In the genomic region with DNA sequence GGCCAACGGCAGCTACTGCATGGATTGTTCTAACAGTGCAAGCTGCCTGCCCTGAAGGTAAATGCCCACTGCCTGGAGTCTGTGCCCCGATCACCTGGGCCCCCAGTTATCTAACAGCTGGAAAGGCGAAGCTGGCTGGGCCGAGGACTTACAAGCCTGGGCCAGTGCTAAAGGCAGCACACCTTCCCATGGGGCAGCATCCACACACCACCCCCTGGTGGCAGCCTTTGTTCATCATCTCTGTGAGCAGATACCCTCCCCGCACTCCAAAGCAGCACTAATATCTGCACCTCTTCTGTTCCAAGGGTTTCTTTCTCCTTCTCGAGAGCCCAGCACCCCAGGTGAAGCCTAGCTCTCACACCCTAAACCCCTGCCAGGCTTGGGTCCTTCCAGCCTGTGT, we compare ENCODE assay signal across 8 cellular contexts. TPM values are rescaled to one million over a fixed set of nuclear protein-coding genes. Genes with fewer than 3 reads are reported as not detected.
DNase-seq lines count a peak whose midpoint lies in the region; ATAC-seq and TF ChIP-seq lines count a peak whose summit lies in the region.

No MANE protein-coding gene starts in this region.

- H2BK15ac ChIP-seq in IMR-90 (ENCODE audit: low read depth, low read length): no peak overlapping the region

- H2AK9ac ChIP-seq in IMR-90 (replicated peaks; ENCODE audit: low read depth, low read length, poor library complexity): no peak overlapping the region

- 79% methylated on average over 5 of the region's 6 CpGs; no CpG with 5 or more reads in 1 of the 2 experiments for WGBS in IMR-90 (ENCODE audit: extremely low coverage in 2 of 2, insufficient read length in 1 of 2), 2 experiments

- no peak overlapping the region for H3K56ac ChIP-seq in IMR-90 (ENCODE audit: extremely low read depth, insufficient read depth, low read length)

- H3K79me2 ChIP-seq in parathyroid adenoma: no peaks in the 10 kb centered on the region

- no TSS peak for BruUV-seq in IMR-90 (replicated peaks; lab: Mats Ljungman, UMichigan)

- no peak overlapping the region for H2BK120ac ChIP-seq in IMR-90 (ENCODE audit: low read depth, low read length)

- H4K20me1 ChIP-seq in IMR-90 (ENCODE audit: insufficient read depth, low read length): no peaks in the 10 kb centered on the region

- H4K8ac ChIP-seq in IMR-90 (ENCODE audit: low read depth in 2 of 2, low read length in 2 of 2): no peak overlapping the region

- H3K4ac ChIP-seq in IMR-90 (ENCODE audit: low read depth, low read length): no peak overlapping the region

- no peak overlapping the region for H3K14ac ChIP-seq in IMR-90 (replicated peaks; ENCODE audit: low read depth, low read length)

- H4K91ac ChIP-seq in IMR-90 (ENCODE audit: insufficient read depth, low read depth, low read length): no peak overlapping the region

- no peak overlapping the region for H3K18ac ChIP-seq in IMR-90 (ENCODE audit: low read depth, low read length)

- CTCF ChIA-PET in IMR-90 (lab: Yijun Ruan, JAX): interaction anchor here (0.6 to 0.9 kb wide), 2 partner anchors 50 to 864 kb away, joined by 3 to 4 read pairs; no protein-coding TSS in a partner anchor

- no peak for TF ChIP-seq RAD21 in IMR-90 (IDR thresholded peaks at IDR 0.05; ENCODE audit: low read length)

- H3K4me1 ChIP-seq in IMR-90 (ENCODE audit: control insufficient read depth, insufficient read depth, low read length) (peaks cover 7% of the 10 kb centered on the region; the same call in 1 of the 2 replicates), parathyroid adenoma (no peaks in the 10 kb centered on the region)

- DNase-seq in DMS114 treated with DMSO at 0.1 percent for 48 hours (lab: John Stamatoyannopoulos, UW; ENCODE audit: unreplicated experiment) (peak; percentile 12), IMR-90 (no peak), SKM-1 (lab: John Stamatoyannopoulos, UW; ENCODE audit: unreplicated experiment) (peak; percentile 47), epithelial cell of esophagus (ENCODE audit: low read depth) (peak; percentile 72), LoVo (ENCODE audit: low spot score) (no peak), T1000 (lab: John Stamatoyannopoulos, UW) (no peak)

- in situ Hi-C loops in IMR-90 (cut with MboI; ENCODE audit: low sequenced_read_pairs): no loop called here

- no peaks in the 10 kb centered on the region for H3K79me1 ChIP-seq in IMR-90 (ENCODE audit: low read depth in 1 of 2, low read length in 2 of 2)

- H2BK20ac ChIP-seq in IMR-90 (ENCODE audit: low read depth, low read length): no peak overlapping the region

- H2AK5ac ChIP-seq in IMR-90 (ENCODE audit: low read depth, low read length): no peak overlapping the region

- TF ChIP-seq CTCF in IMR-90 (conservative IDR thresholded peaks at IDR 0.05; ENCODE audit: low read depth, low read length): no peak
- peak; percentile 74 for TF ChIP-seq CTCF in epithelial cell of esophagus (IDR thresholded peaks at IDR 0.05; ENCODE audit: insufficient read depth, low read depth, low read length, missing control alignments)
- peak; percentile 36 for TF ChIP-seq CTCF in parathyroid adenoma (IDR thresholded peaks at IDR 0.05)

- H3K23ac ChIP-seq in IMR-90 (ENCODE audit: low read depth, low read length): no peak overlapping the region

- H3K4me2 ChIP-seq in IMR-90 (ENCODE audit: low read depth, low read length) (no peak overlapping the region), parathyroid adenoma (ENCODE audit: low read length) (no peak overlapping the region)

- H3K9me3 ChIP-seq in IMR-90 (ENCODE audit: control insufficient read depth, insufficient read depth, low read length) (no peaks in the 10 kb centered on the region), parathyroid adenoma (ENCODE audit: control insufficient read depth, low read length) (no peaks in the 10 kb centered on the region)

- H3K9me1 ChIP-seq in IMR-90 (ENCODE audit: insufficient read depth, low read length): no peaks in the 10 kb centered on the region

- POLR2A ChIA-PET in IMR-90 (lab: Charles Lee; ENCODE audit: unreplicated experiment): no interaction called here

- no peaks in the 10 kb centered on the region for H3K36me3 ChIP-seq in IMR-90 (ENCODE audit: control insufficient read depth, insufficient read depth, low read length)
- no peaks in the 10 kb centered on the region for H3K36me3 ChIP-seq in parathyroid adenoma (ENCODE audit: control insufficient read depth, insufficient read depth, low read length)

- no peak overlapping the region for H2AFZ ChIP-seq in IMR-90 (replicated peaks; ENCODE audit: low read length, poor library complexity)
- H2AFZ ChIP-seq in parathyroid adenoma: no peak overlapping the region

- no peak overlapping the region for H3K4me3 ChIP-seq in IMR-90 (ENCODE audit: insufficient read depth, low read depth, low read length)
- no peak overlapping the region for H3K4me3 ChIP-seq in epithelial cell of esophagus (ENCODE audit: low read length)
- no peak overlapping the region for H3K4me3 ChIP-seq in parathyroid adenoma (ENCODE audit: low read depth, low read length)

- TF ChIP-seq POLR2A in IMR-90 (IDR thresholded peaks at IDR 0.05; ENCODE audit: low read depth, low read length): no peak

- ATAC-seq in GM19397 (IDR thresholded peaks at IDR 0.05; ENCODE audit: unreplicated experiment) (peak; percentile 44), IMR-90 (ENCODE audit: low read depth) (peak; percentile 56)

- H4K5ac ChIP-seq in IMR-90 (ENCODE audit: low read depth, low read length): no peak overlapping the region

- dilution Hi-C loops in IMR-90 (cut with HindIII; ENCODE audit: low sequenced_read_pairs, unreplicated experiment): no loop called here

- no peak overlapping the region for H2BK5ac ChIP-seq in IMR-90 (ENCODE audit: low read depth, low read length, poor library complexity, severe bottlenecking)

- H3K9ac ChIP-seq in IMR-90 (ENCODE audit: low read depth, low read length) (no peak overlapping the region), parathyroid adenoma (no peak overlapping the region)

- intact Hi-C loops in IMR-90 (cut with micrococcal nuclease): loop anchor here (10.0 kb wide), 1 partner anchor 309 kb away; no protein-coding TSS in a partner anchor

- H3K27me3 ChIP-seq in IMR-90 (ENCODE audit: control insufficient read depth, insufficient read depth, low read length) (no peaks in the 10 kb centered on the region), parathyroid adenoma (ENCODE audit: control insufficient read depth, insufficient read depth, low read length) (no peaks in the 10 kb centered on the region)

- no peak overlapping the region for H3K27ac ChIP-seq in IMR-90 (ENCODE audit: insufficient read depth, low read length)
- H3K27ac ChIP-seq in parathyroid adenoma: no peak overlapping the region

TF ChIP-seq in IMR-90, 13 proteins besides CTCF, POLR2A, EP300 and RAD21:
- TF ChIP-seq CHD1 (IDR thresholded peaks at IDR 0.05; ENCODE audit: low read depth, low read length): no peak
- TF ChIP-seq, protein P1, sequence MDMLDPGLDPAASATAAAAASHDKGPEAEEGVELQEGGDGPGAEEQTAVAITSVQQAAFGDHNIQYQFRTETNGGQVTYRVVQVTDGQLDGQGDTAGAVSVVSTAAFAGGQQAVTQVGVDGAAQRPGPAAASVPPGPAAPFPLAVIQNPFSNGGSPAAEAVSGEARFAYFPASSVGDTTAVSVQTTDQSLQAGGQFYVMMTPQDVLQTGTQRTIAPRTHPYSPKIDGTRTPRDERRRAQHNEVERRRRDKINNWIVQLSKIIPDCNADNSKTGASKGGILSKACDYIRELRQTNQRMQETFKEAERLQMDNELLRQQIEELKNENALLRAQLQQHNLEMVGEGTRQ (IDR thresholded peaks at IDR 0.05; ENCODE audit: low read depth, low read length): no peak
- TF ChIP-seq, protein P2, sequence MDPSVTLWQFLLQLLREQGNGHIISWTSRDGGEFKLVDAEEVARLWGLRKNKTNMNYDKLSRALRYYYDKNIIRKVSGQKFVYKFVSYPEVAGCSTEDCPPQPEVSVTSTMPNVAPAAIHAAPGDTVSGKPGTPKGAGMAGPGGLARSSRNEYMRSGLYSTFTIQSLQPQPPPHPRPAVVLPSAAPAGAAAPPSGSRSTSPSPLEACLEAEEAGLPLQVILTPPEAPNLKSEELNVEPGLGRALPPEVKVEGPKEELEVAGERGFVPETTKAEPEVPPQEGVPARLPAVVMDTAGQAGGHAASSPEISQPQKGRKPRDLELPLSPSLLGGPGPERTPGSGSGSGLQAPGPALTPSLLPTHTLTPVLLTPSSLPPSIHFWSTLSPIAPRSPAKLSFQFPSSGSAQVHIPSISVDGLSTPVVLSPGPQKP (IDR thresholded peaks at IDR 0.05; ENCODE audit: borderline replicate concordance, low read depth, low read length): no peak
- no peak for TF ChIP-seq BHLHE40 (IDR thresholded peaks at IDR 0.05; ENCODE audit: low read depth, low read length)
- TF ChIP-seq RCOR1 (IDR thresholded peaks at IDR 0.05; ENCODE audit: insufficient replicate concordance, low read length): no peak
- TF ChIP-seq FOS (IDR thresholded peaks at IDR 0.05; ENCODE audit: low read depth, low read length): no peak
- TF ChIP-seq MAFK (IDR thresholded peaks at IDR 0.05; ENCODE audit: low read depth, low read length): no peak
- TF ChIP-seq NFE2L2 (IDR thresholded peaks at IDR 0.05; ENCODE audit: low read depth, low read length): no peak
- TF ChIP-seq MXI1 (IDR thresholded peaks at IDR 0.05; ENCODE audit: borderline replicate concordance, low read depth, low read length): no peak
- TF ChIP-seq RFX5 (IDR thresholded peaks at IDR 0.05; ENCODE audit: low read depth, low read length): no peak
- no peak for TF ChIP-seq MAZ (IDR thresholded peaks at IDR 0.05; ENCODE audit: borderline replicate concordance, low read depth, low read length)
- TF ChIP-seq SMC3 (IDR thresholded peaks at IDR 0.05; ENCODE audit: low read depth, low read length): no peak
- no peak for TF ChIP-seq CEBPB (IDR thresholded peaks at IDR 0.05; ENCODE audit: low read depth, low read length)

RNA-seq across cellular contexts. Expression of a gene that starts 7.6 kb away (rescaled TPM):
- 0.56 and 0.72 TPM in 2 replicates for total RNA-seq in IMR-90 (2012; rRNA removed)
- 1.0 and 2.1 TPM in 2 replicates for polyA plus RNA-seq in IMR-90 (2012; rRNA removed)
- polyA plus RNA-seq in IMR-90 (2012; cell fraction: cytosol; rRNA removed): 1.2 and 1.3 TPM in 2 replicates
- polyA plus RNA-seq in IMR-90 (2012; cell fraction: nucleus; rRNA removed; ENCODE audit: low replicate concordance): 1.6 and 1.8 TPM in 2 replicates

Comparison
In these comparisons a context has a peak if more than half of its experiments do, and no peak if none do; other contexts are left out.
1. DNase-seq: peak in DMS114 treated with DMSO at 0.1 percent for 48 hours (single experiment), SKM-1 (single experiment) and epithelial cell of esophagus (single experiment); none in IMR-90 (single experiment), LoVo (single experiment) and T1000 (single experiment).